Comparison of ENCODE assay signal across 10 cellular contexts in the genomic region with DNA sequence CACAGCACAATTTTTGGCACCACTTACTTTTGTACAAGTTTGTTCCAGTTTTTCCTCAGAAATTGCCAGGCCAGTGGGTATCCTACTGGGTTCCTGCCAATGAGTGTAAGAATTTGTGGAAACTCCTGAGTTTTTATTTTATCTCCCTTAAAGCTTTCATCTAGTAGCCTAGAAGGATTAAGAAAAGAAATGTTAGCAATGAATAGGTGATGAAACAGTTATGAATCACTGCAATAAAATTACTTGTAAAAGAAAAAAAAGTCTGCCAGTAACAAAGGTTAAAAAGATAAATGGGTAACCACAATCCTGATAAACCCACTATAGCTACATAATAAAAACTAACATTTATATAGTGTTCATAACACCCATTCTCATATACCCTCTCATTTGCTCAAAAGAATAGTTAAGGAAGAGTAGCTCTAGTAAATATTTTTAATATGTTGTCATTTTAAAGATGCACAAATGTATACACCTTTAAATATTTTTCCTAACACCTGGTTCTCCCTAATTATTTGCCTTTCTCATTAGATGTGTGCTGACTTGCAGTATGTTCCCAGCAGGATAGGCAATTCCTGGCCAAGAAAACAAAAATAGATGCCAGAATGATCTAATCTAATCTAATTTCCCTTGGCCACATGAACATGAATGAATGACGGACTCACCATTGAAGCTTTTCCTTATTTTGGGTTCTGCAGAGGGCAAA. TPM values are rescaled to one million over a fixed set of nuclear protein-coding genes. Genes with fewer than 3 reads are reported as not detected.
DNase-seq lines count a peak whose midpoint lies in the region; ATAC-seq, FAIRE-seq and TF ChIP-seq lines count a peak whose summit lies in the region.
"Had no signal": no experiment of that assay in that cellular context is flagged by ENCODE, and none has a peak within 500 bp of the region (broad histone marks: within the 10 kb centered on the region; RNA-seq: fewer than 3 reads in every experiment).

No MANE protein-coding gene starts in this region.

- TF ChIP-seq CTCF in bronchial epithelial cell (IDR thresholded peaks at IDR 0.05; ENCODE audit: insufficient read depth, low read length, severe bottlenecking), result no peak

- H3K4me1 ChIP-seq in CD4-positive, alpha-beta memory T cell (ENCODE audit: insufficient read depth, low read length), result no peaks in the 10 kb centered on the region

- H3K36me3 ChIP-seq in CD4-positive, alpha-beta memory T cell (ENCODE audit: insufficient read depth, low read length), result peaks cover 63% of the 10 kb centered on the region
- H3K36me3 ChIP-seq in MG63 (peaks cover 69% of the 10 kb centered on the region), bronchial epithelial cell (ENCODE audit: control insufficient read depth, insufficient read depth, low read length) (peaks cover 6% of the 10 kb centered on the region)

- no peaks in the 10 kb centered on the region for H3K27me3 ChIP-seq in CD4-positive, alpha-beta memory T cell (ENCODE audit: insufficient read depth, low read length)
- H3K27me3 ChIP-seq in MG63 (no peaks in the 10 kb centered on the region), bronchial epithelial cell (ENCODE audit: control insufficient read depth, insufficient read depth, low read length) (no peaks in the 10 kb centered on the region)

- no peak overlapping the region for H3K27ac ChIP-seq in CD4-positive, alpha-beta memory T cell (ENCODE audit: low read depth, low read length)

- intact Hi-C loops in CD4-positive, alpha-beta memory T cell (cut with micrococcal nuclease), result no loop called here

- H3K9me3 Mint-ChIP-seq in CD4-positive, alpha-beta memory T cell, result no peaks in the 10 kb centered on the region

- no peak overlapping the region for H3K4me3 ChIP-seq in CD4-positive, alpha-beta memory T cell (ENCODE audit: low read length in 2 of 2)
- H3K4me3 ChIP-seq in MG63, result no peak overlapping the region
- H3K4me3 ChIP-seq in bronchial epithelial cell (ENCODE audit: low read depth, low read length), result no peak overlapping the region

- CTCF ChIA-PET in CD4-positive, alpha-beta memory T cell (lab: Charles Lee; ENCODE audit: partially characterized antibody), result interaction anchor here (0.7 to 2.9 kb wide), 8 partner anchors 9 to 29 kb away, joined by 3 to 9 read pairs (median 4); a partner anchor contains a TSS

- peak overlapping the region in 5 of 7 donors; percentile 24 to 90 (median 51) for H3K27ac Mint-ChIP-seq in CD4-positive, alpha-beta memory T cell

- ATAC-seq in GM19351 (IDR thresholded peaks at IDR 0.05; ENCODE audit: unreplicated experiment), result no peak

- DNase-seq in CD4-positive, alpha-beta memory T cell, result no peak
- peak; percentile 66 for DNase-seq in MG63
- peak; percentile 74 for DNase-seq in bronchial epithelial cell (ENCODE audit: low read depth)
- DNase-seq in myocyte (ENCODE audit: low read depth), result peak; percentile 40
- DNase-seq in DMS 273 (lab: John Stamatoyannopoulos, UW; ENCODE audit: unreplicated experiment), result no peak
- DNase-seq in urothelium cell line (ENCODE audit: low spot score), result no peak
- DNase-seq in NK-92 treated with Interleukin-12 subunit alpha and Interleukin-12 subunit beta, amount 100 ng/mL, for 24 hours (lab: John Stamatoyannopoulos, UW), result no peak
- DNase-seq: DND-41, islet precursor cell had no signal

- peaks cover 64 to 90% of the 10 kb centered on the region in 2 donors for H3K36me3 Mint-ChIP-seq in CD4-positive, alpha-beta memory T cell

- no peaks in the 10 kb centered on the region for H3K9me3 ChIP-seq in CD4-positive, alpha-beta memory T cell (ENCODE audit: control insufficient read depth in 1 of 2, low read length in 2 of 2)
- peaks cover 19% of the 10 kb centered on the region for H3K9me3 ChIP-seq in MG63

- H3K27me3 Mint-ChIP-seq in CD4-positive, alpha-beta memory T cell, result no peaks in the 10 kb centered on the region

- no peak overlapping the region for H3K4me3 Mint-ChIP-seq in CD4-positive, alpha-beta memory T cell

- H3K4me1 Mint-ChIP-seq in CD4-positive, alpha-beta memory T cell, result peaks cover 0 to 8% (median 1%) of the 10 kb centered on the region in 4 donors

- FAIRE-seq in bronchial epithelial cell (lab: Jason Lieb, UNC) (no peak), urothelium cell line (lab: Jason Lieb, UNC) (no peak)

- POLR2A ChIA-PET in CD4-positive, alpha-beta memory T cell (lab: Charles Lee; ENCODE audit: partially characterized antibody), result interaction anchor here (0.8 kb wide), 1 partner anchor 38 kb away, joined by 3 read pairs; no protein-coding TSS in a partner anchor

RNA-seq across cellular contexts. Expression of a gene that starts 26.6 kb away (rescaled TPM):
- 100 to 1,000 TPM; 158 to 176 TPM for total RNA-seq in CD4-positive, alpha-beta memory T cell
- polyA plus RNA-seq in CD4-positive, alpha-beta memory T cell, result 10 to 100 TPM; 51.3 to 58.9 TPM
- total RNA-seq in MG63 (2014; rRNA removed; shearing (Covaris generic); ENCODE audit: low replicate concordance), result 12.6 and 19.7 TPM in 2 replicates
- 17.7 and 25.5 TPM in 2 replicates for total RNA-seq in bronchial epithelial cell
- total RNA-seq in myocyte, result 35.6 and 40.4 TPM in 2 replicates
- 21.0 TPM for polyA plus RNA-seq in myocyte (2012)

Comparison
In these comparisons a context has a peak if more than half of its experiments do, and no peak if none do; other contexts are left out.
1. DNase-seq: peak in MG63 (single experiment), bronchial epithelial cell (single experiment) and myocyte (single experiment); none in CD4-positive, alpha-beta memory T cell (0 of 5), DMS 273 (single experiment), urothelium cell line (single experiment) and NK-92 treated with Interleukin-12 subunit alpha and Interleukin-12 subunit beta, amount 100 ng/mL, for 24 hours (single experiment).